In the genomic region with DNA sequence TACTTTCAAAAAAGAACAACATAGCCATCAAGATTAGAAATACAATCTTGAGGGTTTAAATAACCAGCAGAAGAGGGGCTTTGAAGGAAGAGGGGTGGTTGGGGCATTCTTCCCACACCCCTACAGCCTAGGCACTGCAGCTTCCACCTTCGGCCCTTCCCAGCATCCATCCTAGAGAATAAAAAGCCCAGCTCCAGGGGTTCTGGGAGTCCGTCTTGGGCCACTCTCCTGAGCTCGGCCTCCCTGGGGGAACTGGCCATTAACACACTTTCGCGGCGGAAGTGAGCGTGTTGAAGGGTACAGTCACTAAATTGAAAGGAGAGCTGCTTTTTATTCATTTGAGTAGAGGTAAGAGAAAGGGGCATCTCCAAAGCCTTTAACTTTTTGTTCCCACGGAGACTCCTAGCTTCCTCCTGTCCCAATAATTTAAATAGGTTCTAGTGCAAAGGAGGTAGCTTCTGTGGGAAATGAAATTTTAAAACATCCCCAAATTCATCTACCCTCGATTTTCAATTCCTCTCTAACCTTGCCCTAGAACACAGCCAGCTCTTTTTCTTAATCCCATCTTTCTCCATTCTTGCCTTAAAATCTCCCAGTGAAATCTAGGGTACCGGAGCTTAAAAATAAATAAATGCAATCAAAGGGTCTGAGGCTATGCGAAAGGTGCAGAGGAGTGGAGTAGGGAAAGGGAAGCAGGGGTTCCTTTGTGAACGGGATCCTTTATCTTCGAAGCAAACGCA, we compare ENCODE assay signal across 12 cellular contexts. TPM values are rescaled to one million over a fixed set of nuclear protein-coding genes. Genes with fewer than 3 reads are reported as not detected.
DNase-seq lines count a peak whose midpoint lies in the region; ATAC-seq and TF ChIP-seq lines count a peak whose summit lies in the region.
"Had no signal": no experiment of that assay in that cellular context is flagged by ENCODE, and none has a peak within 500 bp of the region (broad histone marks: within the 10 kb centered on the region; RNA-seq: fewer than 3 reads in every experiment).

No MANE protein-coding gene starts in this region.

- no peak overlapping the region for H2BK12ac ChIP-seq in neuronal stem cell (ENCODE audit: low read length)

- no peak overlapping the region for H2BK5ac ChIP-seq in neuronal stem cell (ENCODE audit: low read length)

- DNase-seq in left ventricle myocardium inferior = no peak
- DNase-seq in cardiac septum (ENCODE audit: low spot score) = no peak
- no peak for DNase-seq in esophagus squamous epithelium (lab: John Stamatoyannopoulos, UW)
- no peak for DNase-seq in neuronal stem cell (ENCODE audit: low spot score)
- DNase-seq in vagina (ENCODE audit: extremely low spot score in 2 of 2) = no peak
- no peak for DNase-seq in dedifferentiated amniotic fluid mesenchymal stem cell (ENCODE audit: extremely low spot score)
- DNase-seq in NCI-H510A treated with DMSO at 0.1 percent for 48 hours (lab: John Stamatoyannopoulos, UW) = no peak
- DNase-seq: effector memory CD4-positive, alpha-beta T cell; Karpas-422; NCI-H2227 treated with DMSO at 0.1 percent for 48 hours had no signal

- no peak for TF ChIP-seq CTCF in left ventricle myocardium inferior (IDR thresholded peaks at IDR 0.05; ENCODE audit: borderline replicate concordance)
- TF ChIP-seq CTCF in esophagus squamous epithelium (IDR thresholded peaks at IDR 0.05) = no peak
- no peak for TF ChIP-seq CTCF in vagina (IDR thresholded peaks at IDR 0.05)

- no peaks in the 10 kb centered on the region for H3K36me3 ChIP-seq in left ventricle myocardium inferior
- H3K36me3 ChIP-seq in esophagus squamous epithelium = no peaks in the 10 kb centered on the region
- no peaks in the 10 kb centered on the region for H3K36me3 ChIP-seq in neuronal stem cell (replicated peaks in 1 of 2; ENCODE audit: control insufficient read depth in 2 of 2, insufficient read depth in 2 of 2, low read length in 2 of 2)
- no peaks in the 10 kb centered on the region for H3K36me3 ChIP-seq in vagina

- H2BK15ac ChIP-seq in neuronal stem cell (ENCODE audit: low read length) = no peak overlapping the region

- H3K4me1 ChIP-seq in left ventricle myocardium inferior (peaks cover 62% of the 10 kb centered on the region), esophagus squamous epithelium (peaks cover 7 to 92% (median 23%) of the 10 kb centered on the region in 3 donors), neuronal stem cell (ENCODE audit: control insufficient read depth in 2 of 2, insufficient read depth in 1 of 2, low read depth in 1 of 2, low read length in 2 of 2) (peaks cover 20 to 44% of the 10 kb centered on the region in 2 donors), vagina (peaks cover 36% of the 10 kb centered on the region)

- WGBS in esophagus squamous epithelium, 2 donors = 58 to 81% methylated on average over 14 of the region's 14 CpGs
- WGBS in neuronal stem cell (ENCODE audit: extremely low coverage in 2 of 2, insufficient read length in 2 of 2, insufficient replicate concordance in 1 of 2), 2 donors = no CpG with 5 or more reads among the region's 14 CpGs

- H4K91ac ChIP-seq in neuronal stem cell (ENCODE audit: low read depth, low read length, poor library complexity) = no peak overlapping the region

- H3K9me3 ChIP-seq in left ventricle myocardium inferior (replicated peaks) (no peaks in the 10 kb centered on the region), esophagus squamous epithelium (no peaks in the 10 kb centered on the region), neuronal stem cell (replicated peaks in 1 of 2; ENCODE audit: control insufficient read depth in 2 of 2, insufficient read depth in 1 of 2, low read depth in 1 of 2, low read length in 2 of 2) (no peaks in the 10 kb centered on the region), vagina (no peaks in the 10 kb centered on the region)

- H4K8ac ChIP-seq in neuronal stem cell (ENCODE audit: low read depth, low read length) = no peak overlapping the region

- H3K4me3 ChIP-seq in left ventricle myocardium inferior (peak overlapping the region; percentile 73), esophagus squamous epithelium (no peak overlapping the region), neuronal stem cell (ENCODE audit: low read length in 2 of 2) (no peak overlapping the region), vagina (no peak overlapping the region)

- no peaks in the 10 kb centered on the region for H3K79me1 ChIP-seq in neuronal stem cell (ENCODE audit: low read depth, low read length)

- ATAC-seq in GM21619 (IDR thresholded peaks at IDR 0.05; ENCODE audit: unreplicated experiment) = no peak

- no peak overlapping the region for H3K9ac ChIP-seq in neuronal stem cell (ENCODE audit: low read depth, low read length, poor library complexity)

- H3K27me3 ChIP-seq in left ventricle myocardium inferior (ENCODE audit: low read depth) (no peaks in the 10 kb centered on the region), esophagus squamous epithelium (peaks cover 0 to 100% (median 2%) of the 10 kb centered on the region in 4 donors), neuronal stem cell (ENCODE audit: control insufficient read depth in 3 of 3, insufficient read depth in 3 of 3, low read depth in 1 of 3, low read length in 3 of 3) (peaks cover 30 to 99% (median 74%) of the 10 kb centered on the region in 3 experiments), vagina (peaks cover 5% of the 10 kb centered on the region)

- intact Hi-C loops in left ventricle myocardium inferior (cut with micrococcal nuclease) (no loop called here), cardiac septum (cut with DNase I) (no loop called here), esophagus squamous epithelium (cut with DNase I) (no loop called here), vagina (cut with DNase I) (loop anchor here (10.0 kb wide), 1 partner anchor 900 kb away; no protein-coding TSS in a partner anchor)

- H3K4me2 ChIP-seq in neuronal stem cell (ENCODE audit: insufficient read depth, low read length, poor library complexity, severe bottlenecking) = peak overlapping the region; percentile 55

- no peak overlapping the region for H3K18ac ChIP-seq in neuronal stem cell (ENCODE audit: low read length)

- no peak overlapping the region for H2BK120ac ChIP-seq in neuronal stem cell (ENCODE audit: low read depth, low read length)

- H3K14ac ChIP-seq in neuronal stem cell (ENCODE audit: low read length) = no peak overlapping the region

- H2AFZ ChIP-seq in neuronal stem cell (ENCODE audit: low read length) = peak overlapping the region; percentile 83

- no peak for TF ChIP-seq POLR2A in esophagus squamous epithelium (IDR thresholded peaks at IDR 0.05)
- no peak for TF ChIP-seq POLR2A in vagina (IDR thresholded peaks at IDR 0.05)

- H3K4ac ChIP-seq in neuronal stem cell (ENCODE audit: low read length) = no peak overlapping the region

- no peak overlapping the region for H2AK5ac ChIP-seq in neuronal stem cell (ENCODE audit: low read depth, low read length)

- peak overlapping the region; percentile 96 for H3K27ac ChIP-seq in left ventricle myocardium inferior (replicated peaks)
- H3K27ac ChIP-seq in esophagus squamous epithelium = peak overlapping the region in 3 of 4 donors; percentile 79 to 90 (median 87)
- no peak overlapping the region for H3K27ac ChIP-seq in neuronal stem cell (replicated peaks; ENCODE audit: low read length)
- peak overlapping the region; percentile 63 for H3K27ac ChIP-seq in vagina
- H3K27ac ChIP-seq: RWPE1 had no signal

- no peak overlapping the region for H3K23ac ChIP-seq in neuronal stem cell (ENCODE audit: low read depth, low read length, poor library complexity)

RNA-seq across cellular contexts. Expression of a gene that starts 31.1 kb away (rescaled TPM):
- total RNA-seq in left ventricle myocardium inferior (110 TPM), cardiac septum (129 TPM), esophagus squamous epithelium (10 to 100 TPM; 16.8 to 38.1 (median 23.0) TPM), vagina (73.4 TPM)
- 0.08 TPM for polyA plus RNA-seq in neuronal stem cell (2013, experiment 1 of 2)
- 0.10 TPM for polyA plus RNA-seq in neuronal stem cell (2013, experiment 2 of 2)
